Comparison of ENCODE assay signal across 8 cellular contexts in the genomic region with DNA sequence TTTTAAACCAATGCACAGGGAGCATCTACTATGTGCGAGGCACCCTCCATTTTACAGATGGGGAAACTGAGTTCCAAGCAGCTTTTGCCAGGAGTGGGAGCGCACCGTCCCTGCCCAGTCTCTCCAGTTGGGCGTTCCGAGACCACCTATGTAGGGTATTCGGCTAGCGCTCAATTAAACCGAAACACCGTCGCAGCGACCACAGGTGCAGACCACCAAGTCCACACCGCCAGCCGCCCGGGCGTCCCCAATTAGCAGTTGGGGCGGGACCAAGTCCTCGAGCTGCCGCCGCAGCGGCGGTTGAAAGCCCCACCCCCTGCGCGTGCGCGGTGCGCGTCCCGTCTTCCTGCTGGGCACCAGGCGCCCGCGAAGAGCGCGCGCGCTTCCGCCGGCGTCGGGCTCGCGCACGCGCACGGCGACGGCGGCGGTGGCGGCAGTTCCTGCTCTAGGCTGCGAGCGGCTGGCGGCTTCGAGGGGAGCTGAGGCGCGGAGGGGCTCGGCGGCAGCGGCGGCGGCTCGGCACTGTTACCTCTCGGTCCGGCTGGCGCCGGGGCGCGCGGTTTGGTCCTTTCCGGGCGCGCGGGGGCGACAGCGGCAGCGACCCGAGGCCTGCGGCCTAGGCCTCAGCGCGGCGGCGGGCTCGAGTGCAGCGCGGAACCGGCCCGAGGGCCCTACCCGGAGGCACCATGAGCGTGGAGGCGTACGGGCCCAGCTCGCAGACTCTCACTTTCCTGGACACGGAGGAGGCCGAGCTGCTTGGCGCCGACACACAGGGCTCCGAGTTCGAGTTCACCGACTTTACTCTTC. TPM values are rescaled to one million over a fixed set of nuclear protein-coding genes. Genes with fewer than 3 reads are reported as not detected.
DNase-seq lines count a peak whose midpoint lies in the region; ATAC-seq, FAIRE-seq and TF ChIP-seq lines count a peak whose summit lies in the region.

A gene (plus strand): TSS at position 436 of the 807 bp plus-strand sequence. CDS start 251 bp downstream, at position 687.

- no peak for TF ChIP-seq CTCF in fibroblast of mammary gland (conservative IDR thresholded peaks at IDR 0.05; ENCODE audit: control insufficient read depth, insufficient read depth, low read depth, low read length)

- peak within 1 kb of the TSS; percentile 96 for H3K4me2 ChIP-seq in Karpas-422 (ENCODE audit: low read depth, low read length, poor library complexity, severe bottlenecking)

- H3K4me3 Mint-ChIP-seq in activated T-helper 1 cell treated with anti-CD3 and anti-CD28 coated beads, Interleukin-12 subunit alpha, Interleukin-12 subunit beta, Interleukin-2, Interleukin-4 antibody, amounts not matched to agents 30 ng/mL and 10 ng/mL and 1 ng/mL, durations not matched to agents 14 hours and 24 hours and 36 hours, result peak within 1 kb of the TSS; percentile 96
- peak within 1 kb of the TSS; percentile 87 to 96 (median 94) for H3K4me3 Mint-ChIP-seq in naive thymus-derived CD8-positive, alpha-beta T cell

- peak; percentile 58 for ATAC-seq in GM21786 (IDR thresholded peaks at IDR 0.05; ENCODE audit: unreplicated experiment)
- ATAC-seq in naive thymus-derived CD8-positive, alpha-beta T cell, result peak; percentile 81 to 86

- H3K27ac ChIP-seq in Karpas-422 (ENCODE audit: low read length), result peak within 1 kb of the TSS; percentile 74

- H3K9ac ChIP-seq in Karpas-422 (ENCODE audit: low read length), result peak within 1 kb of the TSS; percentile 100

- intact Hi-C loops in activated T-helper 1 cell treated with anti-CD3 and anti-CD28 coated beads, Interleukin-12 subunit alpha, Interleukin-12 subunit beta, Interleukin-2, Interleukin-4 antibody, amounts not matched to agents 30 ng/mL and 10 ng/mL and 1 ng/mL, durations not matched to agents 14 hours and 24 hours and 36 hours (cut with micrococcal nuclease), result loop anchor here (1.0 to 5.0 kb wide), 8 partner anchors 44 to 309 kb away; a partner anchor contains a TSS

- H4K20me1 ChIP-seq in Karpas-422 (ENCODE audit: insufficient read depth, low read depth, low read length), result peaks cover 44% of the 10 kb centered on the region

- no peaks in the 10 kb centered on the region for H3K27me3 ChIP-seq in Karpas-422 (ENCODE audit: low read length)

- peaks cover 4% of the 10 kb centered on the region for H3K9me3 ChIP-seq in Karpas-422 (ENCODE audit: low read length)

- H3K36me3 Mint-ChIP-seq in activated T-helper 1 cell treated with anti-CD3 and anti-CD28 coated beads, Interleukin-12 subunit alpha, Interleukin-12 subunit beta, Interleukin-2, Interleukin-4 antibody, amounts not matched to agents 30 ng/mL and 10 ng/mL and 1 ng/mL, durations not matched to agents 14 hours and 24 hours and 36 hours (ENCODE audit: low read depth), result peaks cover 37% of the 10 kb centered on the region
- peaks cover 0 to 29% (median 6%) of the 10 kb centered on the region in 3 donors for H3K36me3 Mint-ChIP-seq in naive thymus-derived CD8-positive, alpha-beta T cell

- peaks cover 19% of the 10 kb centered on the region for H3K36me3 ChIP-seq in Karpas-422 (ENCODE audit: insufficient read depth, low read length)

- peak within 1 kb of the TSS; percentile 95 for H3K27ac Mint-ChIP-seq in activated T-helper 1 cell treated with anti-CD3 and anti-CD28 coated beads, Interleukin-12 subunit alpha, Interleukin-12 subunit beta, Interleukin-2, Interleukin-4 antibody, amounts not matched to agents 30 ng/mL and 10 ng/mL and 1 ng/mL, durations not matched to agents 14 hours and 24 hours and 36 hours
- peak within 1 kb of the TSS; percentile 75 to 98 (median 93) for H3K27ac Mint-ChIP-seq in naive thymus-derived CD8-positive, alpha-beta T cell

- peaks cover 49% of the 10 kb centered on the region for H3K79me2 ChIP-seq in Karpas-422 (ENCODE audit: low read length)

- POLR2A ChIA-PET in naive thymus-derived CD8-positive, alpha-beta T cell (lab: Charles Lee), result interaction anchor here (0.7 to 3.3 kb wide), 13 partner anchors 11 to 1077 kb away, joined by 3 to 46 read pairs (median 4); a partner anchor contains a TSS

- H3K9me3 Mint-ChIP-seq in activated T-helper 1 cell treated with anti-CD3 and anti-CD28 coated beads, Interleukin-12 subunit alpha, Interleukin-12 subunit beta, Interleukin-2, Interleukin-4 antibody, amounts not matched to agents 30 ng/mL and 10 ng/mL and 1 ng/mL, durations not matched to agents 14 hours and 24 hours and 36 hours, result no peaks in the 10 kb centered on the region
- peaks cover 0 to 8% (median 0%) of the 10 kb centered on the region in 9 donors for H3K9me3 Mint-ChIP-seq in naive thymus-derived CD8-positive, alpha-beta T cell

- H3K4me1 ChIP-seq in Karpas-422 (ENCODE audit: low read length), result peaks cover 17% of the 10 kb centered on the region

- no peaks in the 10 kb centered on the region for H3K9me2 ChIP-seq in Karpas-422 (replicated peaks; ENCODE audit: insufficient read depth, low read length)

- H3K4me1 Mint-ChIP-seq in activated T-helper 1 cell treated with anti-CD3 and anti-CD28 coated beads, Interleukin-12 subunit alpha, Interleukin-12 subunit beta, Interleukin-2, Interleukin-4 antibody, amounts not matched to agents 30 ng/mL and 10 ng/mL and 1 ng/mL, durations not matched to agents 14 hours and 24 hours and 36 hours (ENCODE audit: low read depth), result peaks cover 35% of the 10 kb centered on the region
- H3K4me1 Mint-ChIP-seq in naive thymus-derived CD8-positive, alpha-beta T cell, result peaks cover 19 to 42% (median 40%) of the 10 kb centered on the region in 4 donors

- H2AFZ ChIP-seq in Karpas-422 (ENCODE audit: low read length), result peak within 1 kb of the TSS; percentile 100

- DNase-seq in DMS79 (lab: John Stamatoyannopoulos, UW) (peak; percentile 66), Karpas-422 (peak; percentile 98), RCC 7860 (ENCODE audit: low spot score) (peak; percentile 67), fibroblast of mammary gland (ENCODE audit: low read depth) (peak; percentile 86)
- DNase-seq in activated T-helper 1 cell treated with anti-CD3 and anti-CD28 coated beads, Interleukin-12 subunit alpha, Interleukin-12 subunit beta, Interleukin-2, Interleukin-4 antibody, amounts not matched to agents 30 ng/mL and 10 ng/mL and 1 ng/mL, durations not matched to agents 14 hours and 24 hours and 36 hours (ENCODE audit: low spot score), result peak; percentile 96
- DNase-seq in naive thymus-derived CD8-positive, alpha-beta T cell, result peak; percentile 89 to 99 (median 96)
- DNase-seq in stimulated activated naive CD4-positive, alpha-beta T cell (lab: John Stamatoyannopoulos, UW), result peak; percentile 88 to 96 (median 93)

- H3K27me3 Mint-ChIP-seq in activated T-helper 1 cell treated with anti-CD3 and anti-CD28 coated beads, Interleukin-12 subunit alpha, Interleukin-12 subunit beta, Interleukin-2, Interleukin-4 antibody, amounts not matched to agents 30 ng/mL and 10 ng/mL and 1 ng/mL, durations not matched to agents 14 hours and 24 hours and 36 hours (ENCODE audit: insufficient read depth), result peaks cover 14% of the 10 kb centered on the region
- H3K27me3 Mint-ChIP-seq in naive thymus-derived CD8-positive, alpha-beta T cell, result peaks cover 0 to 5% (median 2%) of the 10 kb centered on the region in 5 donors

- H3K4me3 ChIP-seq in Karpas-422 (ENCODE audit: low read length), result peak within 1 kb of the TSS; percentile 99
- H3K4me3 ChIP-seq in fibroblast of mammary gland (ENCODE audit: control insufficient read depth, low read depth, low read length), result peak within 1 kb of the TSS; percentile 88

- FAIRE-seq in RCC 7860 (lab: Jason Lieb, UNC), result no peak

RNA-seq across cellular contexts. Expression of the gene that starts here (rescaled TPM):
- total RNA-seq in Karpas-422 (2014; rRNA removed; shearing (Covaris generic); ENCODE audit: low replicate concordance), result 30.6 and 85.5 TPM in 2 replicates
- total RNA-seq in activated T-helper 1 cell treated with anti-CD3 and anti-CD28 coated beads, Interleukin-12 subunit alpha, Interleukin-12 subunit beta, Interleukin-2, Interleukin-4 antibody, amounts not matched to agents 30 ng/mL and 10 ng/mL and 1 ng/mL, durations not matched to agents 14 hours and 24 hours and 36 hours, result 102 and 113 TPM in 2 replicates
- 100 to 1,000 TPM; 109 to 112 TPM for total RNA-seq in naive thymus-derived CD8-positive, alpha-beta T cell
- polyA plus RNA-seq in naive thymus-derived CD8-positive, alpha-beta T cell, result 10 to 100 TPM in 1 of 3 donors, 1 to 10 TPM in 2; 7.5 to 28.4 (median 9.5) TPM

Comparison
In these comparisons a context has a peak if more than half of its experiments do, and no peak if none do; other contexts are left out.
1. Peak in every context shown above with its lines: DNase-seq, ATAC-seq, H3K4me3 ChIP-seq and H3K27ac ChIP-seq.